ENCODE assay signal across 13 cellular contexts in genomic region chr16:85376292-85377095, GRCh38.
DNase-seq lines count a peak whose midpoint lies in the region; ATAC-seq and TF ChIP-seq lines count a peak whose summit lies in the region.
"Had no signal": no experiment of that assay in that cellular context is flagged by ENCODE, and none has a peak within 500 bp of the region (broad histone marks: within the 10 kb centered on the region; RNA-seq: fewer than 3 reads in every experiment).

No MANE protein-coding gene starts in this region.

- H3K79me1 ChIP-seq in H9 (ENCODE audit: insufficient read depth, low read depth, low read length, poor library complexity, severe bottlenecking): no peaks in the 10 kb centered on the region

- H3K23me2 ChIP-seq in H9 (ENCODE audit: insufficient read length, low read depth, low read length, poor library complexity, severe bottlenecking): no peaks in the 10 kb centered on the region

- DNase-seq in SK-N-SH (peak; percentile 67), esophagus squamous epithelium (lab: John Stamatoyannopoulos, UW) (no peak), myocyte (ENCODE audit: low read depth) (peak; percentile 47), tibial artery (peak; percentile 60 to 89), HEK293T (ENCODE audit: extremely low spot score) (no peak), H9 (no peak)
- DNase-seq: activated naive CD8-positive, alpha-beta T cell treated with anti-CD3 and anti-CD28 coated beads, Interleukin-2, amount 50 U/mL, for 24 hours; Calu3; endodermal cell; KG1; naive thymus-derived CD4-positive, alpha-beta T cell; NCI-H2029 treated with DMSO at 0.1 percent for 48 hours had no signal

- H3F3A ChIP-seq in SK-N-SH (replicated peaks; ENCODE audit: insufficient read depth): peaks cover 6% of the 10 kb centered on the region

- ATAC-seq in GM18517 (IDR thresholded peaks at IDR 0.05; ENCODE audit: unreplicated experiment): no peak
- ATAC-seq: activated naive CD8-positive, alpha-beta T cell treated with anti-CD3 and anti-CD28 coated beads, Interleukin-2, amount 50 U/mL, for 24 hours; naive thymus-derived CD4-positive, alpha-beta T cell had no signal

- peaks cover 10% of the 10 kb centered on the region; the same call in 1 of the 2 replicates for H3K79me2 ChIP-seq in SK-N-SH (ENCODE audit: insufficient read depth)
- H3K79me2 ChIP-seq in H9 (ENCODE audit: insufficient read depth, low read length): no peaks in the 10 kb centered on the region; the same call in 1 of the 2 replicates

- H2BK20ac ChIP-seq in H9 (ENCODE audit: low read depth, low read length, poor library complexity, severe bottlenecking): no peak overlapping the region

- peak; percentile 16; the same call in 1 of the 2 replicates for TF ChIP-seq RAD21 in SK-N-SH (IDR thresholded peaks at IDR 0.05; ENCODE audit: low read length)

- no peak overlapping the region for H4K5ac ChIP-seq in H9 (ENCODE audit: insufficient read length, low read depth, low read length)

- H3K27ac ChIP-seq in SK-N-SH (ENCODE audit: low read depth in 2 of 2, low read length in 1 of 2) (peak overlapping the region in 1 of 2 experiments; percentile 99; a peak in 2 of 4 replicates), esophagus squamous epithelium (peak overlapping the region; percentile 42 to 75 (median 63)), tibial artery (peak overlapping the region; percentile 73 to 81), H9 (ENCODE audit: insufficient read length, low read depth, low read length) (no peak overlapping the region)

- no peak overlapping the region for H3K14ac ChIP-seq in H9 (ENCODE audit: insufficient read depth, low read length)

- H2AK5ac ChIP-seq in H9 (ENCODE audit: insufficient read length, low read length): no peak overlapping the region

- H3K9ac ChIP-seq in SK-N-SH (no peak overlapping the region), H9 (ENCODE audit: extremely low read depth, insufficient read length, low read length) (no peak overlapping the region)

- no peak overlapping the region for H4K8ac ChIP-seq in H9 (replicated peaks; ENCODE audit: insufficient read length, low read depth, low read length)

- no peak overlapping the region for H2BK5ac ChIP-seq in H9 (ENCODE audit: insufficient read length, low read length)

- H3K23ac ChIP-seq in H9 (ENCODE audit: insufficient read length, low read depth, low read length): no peak overlapping the region

- no peaks in the 10 kb centered on the region for H3K9me3 ChIP-seq in SK-N-SH
- no peaks in the 10 kb centered on the region for H3K9me3 ChIP-seq in esophagus squamous epithelium
- H3K9me3 ChIP-seq in tibial artery: no peaks in the 10 kb centered on the region
- no peaks in the 10 kb centered on the region for H3K9me3 ChIP-seq in H9 (ENCODE audit: control insufficient read depth, low read depth, low read length)

- no peak overlapping the region for H3T11ph ChIP-seq in H9 (ENCODE audit: low read length)

- POLR2A ChIA-PET in SK-N-SH (lab: Yijun Ruan, JAX) (no interaction called here), HEK293T (lab: Yijun Ruan, JAX) (no interaction called here)

- TF ChIP-seq CTCF in SK-N-SH (IDR thresholded peaks at IDR 0.05): no peak
- no peak for TF ChIP-seq CTCF in esophagus squamous epithelium (IDR thresholded peaks at IDR 0.05)
- no peak for TF ChIP-seq CTCF in tibial artery (IDR thresholded peaks at IDR 0.05)
- no peak for TF ChIP-seq CTCF in H9 (conservative IDR thresholded peaks at IDR 0.05)

- no peak overlapping the region for H3K4me3 ChIP-seq in SK-N-SH (ENCODE audit: low read depth in 2 of 2, low read length in 1 of 2)
- peak overlapping the region in 1 of 4 donors; percentile 29 for H3K4me3 ChIP-seq in esophagus squamous epithelium
- H3K4me3 ChIP-seq in tibial artery: peak overlapping the region in 1 of 2 donors; percentile 13

- CTCF ChIA-PET in SK-N-SH (lab: Yijun Ruan, JAX): interaction anchor here (1.0 to 1.6 kb wide), 7 partner anchors 14 to 341 kb away, joined by 3 to 9 read pairs (median 3); no protein-coding TSS in a partner anchor
- CTCF ChIA-PET in HEK293T (lab: Yijun Ruan, JAX): no interaction called here

- TF ChIP-seq EP300 in SK-N-SH (IDR thresholded peaks at IDR 0.05; ENCODE audit: borderline replicate concordance in 1 of 2, low read depth in 1 of 2, low read length in 1 of 2): no peak; a peak in 1 of 4 replicates

- no peaks in the 10 kb centered on the region for H3K36me3 Mint-ChIP-seq in H9 (ENCODE audit: insufficient read depth in 1 of 3, low read depth in 3 of 3)
- H3K36me3 Mint-ChIP-seq: naive thymus-derived CD4-positive, alpha-beta T cell had no signal

- peaks cover 1 to 2% of the 10 kb centered on the region in 2 experiments; a peak in 2 of 5 replicates for H3K9me3 Mint-ChIP-seq in H9
- H3K9me3 Mint-ChIP-seq: activated naive CD8-positive, alpha-beta T cell treated with anti-CD3 and anti-CD28 coated beads, Interleukin-2, amount 50 U/mL, for 24 hours; endodermal cell; naive thymus-derived CD4-positive, alpha-beta T cell had no signal

- H3K56ac ChIP-seq in H9 (ENCODE audit: insufficient read length, low read depth, low read length): no peak overlapping the region

- peaks cover 0 to 6% of the 10 kb centered on the region in 2 experiments; a peak in 2 of 4 replicates for H3K4me1 Mint-ChIP-seq in H9

- H3K4ac ChIP-seq in H9 (ENCODE audit: low read depth, low read length): no peak overlapping the region

- H2BK120ac ChIP-seq in H9 (ENCODE audit: low read depth, low read length, poor library complexity, severe bottlenecking): no peak overlapping the region

- H3K18ac ChIP-seq in H9 (ENCODE audit: insufficient read length, low read depth, low read length): no peak overlapping the region

- 63% methylated on average over 9 of the region's 29 CpGs for WGBS in SK-N-SH (ENCODE audit: low lambda C conversion rate)
- WGBS in esophagus squamous epithelium, 2 donors: 81 to 87% methylated on average over 14 to 17 of the region's 29 CpGs
- WGBS in H9 (ENCODE audit: extremely low coverage, insufficient read length, low lambda C conversion rate): no CpG with 5 or more reads among the region's 29 CpGs

- H4K20me1 ChIP-seq in SK-N-SH (ENCODE audit: insufficient read depth) (peaks cover 2% of the 10 kb centered on the region; the same call in 1 of the 2 replicates), H9 (ENCODE audit: control insufficient read depth, insufficient read depth, insufficient read length) (no peaks in the 10 kb centered on the region)

- H3K27me3 ChIP-seq in SK-N-SH (ENCODE audit: insufficient read depth) (no peaks in the 10 kb centered on the region), esophagus squamous epithelium (peaks cover 0 to 4% (median 0%) of the 10 kb centered on the region in 4 donors), tibial artery (no peaks in the 10 kb centered on the region), H9 (ENCODE audit: insufficient read depth, low read length) (no peaks in the 10 kb centered on the region)

- H3K4me3 Mint-ChIP-seq in H9: no peak overlapping the region
- H3K4me3 Mint-ChIP-seq: activated naive CD8-positive, alpha-beta T cell treated with anti-CD3 and anti-CD28 coated beads, Interleukin-2, amount 50 U/mL, for 24 hours; endodermal cell; naive thymus-derived CD4-positive, alpha-beta T cell had no signal

- no peak overlapping the region for H3K4me2 ChIP-seq in SK-N-SH
- no peak overlapping the region for H3K4me2 ChIP-seq in H9 (ENCODE audit: insufficient read depth, insufficient read length, low read length)

- H3K27ac Mint-ChIP-seq in H9: no peak overlapping the region; a peak in 1 of 7 replicates
- H3K27ac Mint-ChIP-seq: activated naive CD8-positive, alpha-beta T cell treated with anti-CD3 and anti-CD28 coated beads, Interleukin-2, amount 50 U/mL, for 24 hours; endodermal cell had no signal

- H2AFZ ChIP-seq in SK-N-SH (ENCODE audit: low read depth): no peak overlapping the region
- H2AFZ ChIP-seq in H9 (ENCODE audit: low read length): no peak overlapping the region

- intact Hi-C loops in esophagus squamous epithelium (cut with DNase I): no loop called here
- intact Hi-C loops in tibial artery (cut with DNase I; ENCODE audit: low total_unique reads): no loop called here

- no peak overlapping the region for H2BK12ac ChIP-seq in H9 (ENCODE audit: insufficient read length, low read depth, low read length)

- no peak overlapping the region for H4K91ac ChIP-seq in H9 (ENCODE audit: insufficient read length, low read depth, low read length)

- H3K36me3 ChIP-seq in SK-N-SH (replicated peaks in 1 of 2; ENCODE audit: control insufficient read depth in 1 of 2, insufficient read depth in 2 of 2, low read length in 1 of 2): no peaks in the 10 kb centered on the region
- no peaks in the 10 kb centered on the region for H3K36me3 ChIP-seq in esophagus squamous epithelium
- H3K36me3 ChIP-seq in tibial artery: no peaks in the 10 kb centered on the region

- H3K9me2 ChIP-seq in SK-N-SH: no peaks in the 10 kb centered on the region

- H2BK15ac ChIP-seq in H9 (ENCODE audit: low read depth, low read length): no peak overlapping the region

- H3K27me3 Mint-ChIP-seq in H9 (ENCODE audit: low read depth): peaks cover 4% of the 10 kb centered on the region

- TF ChIP-seq POLR2A in esophagus squamous epithelium (IDR thresholded peaks at IDR 0.05): no peak

- H3K4me1 ChIP-seq in SK-N-SH (ENCODE audit: control insufficient read depth in 1 of 2, insufficient read depth in 2 of 2, low read depth in 1 of 2, low read length in 1 of 2) (peaks cover 10 to 99% of the 10 kb centered on the region in 2 experiments), esophagus squamous epithelium (peaks cover 25 to 91% (median 37%) of the 10 kb centered on the region in 3 donors), tibial artery (peaks cover 0 to 81% (median 65%) of the 10 kb centered on the region in 4 donors), H9 (ENCODE audit: insufficient read depth, low read length) (no peaks in the 10 kb centered on the region; the same call in 1 of the 2 replicates)

TF ChIP-seq in SK-N-SH, 30 proteins besides CTCF, POLR2A, EP300 and RAD21:
- TF ChIP-seq MXI1 (IDR thresholded peaks at IDR 0.05; ENCODE audit: low read depth, low read length) (peak; percentile 30; the same call in 1 of the 2 replicates), RFX5 (IDR thresholded peaks at IDR 0.05; ENCODE audit: low read length) (no peak)

TF ChIP-seq in HEK293T, 16 proteins besides CTCF, POLR2A, EP300 and RAD21:
- TF ChIP-seq NFRKB (IDR thresholded peaks at IDR 0.05): no peak
- TF ChIP-seq ELF4 (IDR thresholded peaks at IDR 0.05): no peak
- TF ChIP-seq TARDBP (IDR thresholded peaks at IDR 0.05): no peak
- no peak for TF ChIP-seq FOXA1 (IDR thresholded peaks at IDR 0.05)

Comparison
In these comparisons a context has a peak if more than half of its experiments do, and no peak if none do; other contexts are left out.
1. DNase-seq: peak in SK-N-SH (single experiment), myocyte (single experiment) and tibial artery (2 of 2); none in esophagus squamous epithelium (single experiment), HEK293T (single experiment) and H9 (single experiment).